In genomic region chr15:38354321-38354929, GRCh38 we compare ENCODE assay signal across 8 cellular contexts.
DNase-seq lines count a peak whose midpoint lies in the region; ATAC-seq and TF ChIP-seq lines count a peak whose summit lies in the region.

No MANE protein-coding gene starts in this region.

- H3K4me1 ChIP-seq in HCT116 (ENCODE audit: control insufficient read depth in 1 of 2, insufficient read depth in 2 of 2, low read length in 2 of 2), result no peaks in the 10 kb centered on the region

- H3K27ac Mint-ChIP-seq in activated CD8-positive, alpha-beta T cell treated with anti-CD3 and anti-CD28 coated beads, Interleukin-2, amount 10 ng/mL, durations not matched to agents 7 days and 5 days, result no peak overlapping the region
- H3K27ac Mint-ChIP-seq in endothelial cell (ENCODE audit: unreplicated experiment), result no peak overlapping the region
- H3K27ac Mint-ChIP-seq in stimulated activated effector memory CD8-positive, alpha-beta T cell treated with anti-CD3 and anti-CD28 coated beads, Interleukin-12 subunit alpha, Interleukin-12 subunit beta, amount 100 ng/mL, for 72 hours, result no peak overlapping the region

- no peaks in the 10 kb centered on the region for H3K36me3 Mint-ChIP-seq in activated CD8-positive, alpha-beta T cell treated with anti-CD3 and anti-CD28 coated beads, Interleukin-2, amount 10 ng/mL, durations not matched to agents 7 days and 5 days (ENCODE audit: low read depth)
- H3K36me3 Mint-ChIP-seq in endothelial cell (ENCODE audit: low read depth, unreplicated experiment), result peaks cover 9% of the 10 kb centered on the region
- H3K36me3 Mint-ChIP-seq in stimulated activated effector memory CD8-positive, alpha-beta T cell treated with anti-CD3 and anti-CD28 coated beads, Interleukin-12 subunit alpha, Interleukin-12 subunit beta, amount 100 ng/mL, for 72 hours, result no peaks in the 10 kb centered on the region

- POLR2A ChIA-PET in HCT116 (lab: Charles Lee), result no interaction called here
- POLR2A ChIA-PET in activated CD8-positive, alpha-beta T cell treated with anti-CD3 and anti-CD28 coated beads, Interleukin-2, amount 10 ng/mL, durations not matched to agents 7 days and 5 days (lab: Charles Lee), result no interaction called here

- no peaks in the 10 kb centered on the region for H3K9me3 Mint-ChIP-seq in activated CD8-positive, alpha-beta T cell treated with anti-CD3 and anti-CD28 coated beads, Interleukin-2, amount 10 ng/mL, durations not matched to agents 7 days and 5 days (ENCODE audit: insufficient read depth)
- no peaks in the 10 kb centered on the region for H3K9me3 Mint-ChIP-seq in endothelial cell (ENCODE audit: unreplicated experiment)
- no peaks in the 10 kb centered on the region for H3K9me3 Mint-ChIP-seq in stimulated activated effector memory CD8-positive, alpha-beta T cell treated with anti-CD3 and anti-CD28 coated beads, Interleukin-12 subunit alpha, Interleukin-12 subunit beta, amount 100 ng/mL, for 72 hours

- no peaks in the 10 kb centered on the region for H4K20me1 ChIP-seq in HCT116 (ENCODE audit: insufficient read depth)

- no peaks in the 10 kb centered on the region for H3K9me3 ChIP-seq in HCT116 (ENCODE audit: control insufficient read depth in 1 of 2, insufficient read depth in 1 of 2, low read depth in 1 of 2, low read length in 2 of 2)

- H3K9me2 ChIP-seq in HCT116 (ENCODE audit: insufficient read depth), result no peaks in the 10 kb centered on the region

- no peaks in the 10 kb centered on the region for H3K27me3 ChIP-seq in HCT116 (ENCODE audit: insufficient read depth, low read length)

- no peak for TF ChIP-seq POLR2A in HCT116 (IDR thresholded peaks at IDR 0.05; ENCODE audit: borderline replicate concordance, extremely low read depth, insufficient read depth, insufficient read length)

- BruUV-seq in HCT116 (replicated peaks; lab: Mats Ljungman, UMichigan), result no TSS peak

- peak; percentile 75 for TF ChIP-seq RAD21 in HCT116 (IDR thresholded peaks at IDR 0.05; ENCODE audit: low read depth)

- no peak overlapping the region for H3K9ac ChIP-seq in HCT116 (ENCODE audit: low read length)

- no peaks in the 10 kb centered on the region for H3K4me1 Mint-ChIP-seq in activated CD8-positive, alpha-beta T cell treated with anti-CD3 and anti-CD28 coated beads, Interleukin-2, amount 10 ng/mL, durations not matched to agents 7 days and 5 days (ENCODE audit: low read depth)
- peaks cover 5% of the 10 kb centered on the region for H3K4me1 Mint-ChIP-seq in endothelial cell (ENCODE audit: unreplicated experiment)
- no peaks in the 10 kb centered on the region for H3K4me1 Mint-ChIP-seq in stimulated activated effector memory CD8-positive, alpha-beta T cell treated with anti-CD3 and anti-CD28 coated beads, Interleukin-12 subunit alpha, Interleukin-12 subunit beta, amount 100 ng/mL, for 72 hours

- H3K79me2 ChIP-seq in HCT116 (ENCODE audit: insufficient read depth, low read length), result no peaks in the 10 kb centered on the region

- CTCF ChIA-PET in HCT116 (lab: Charles Lee), result no interaction called here
- CTCF ChIA-PET in activated CD8-positive, alpha-beta T cell treated with anti-CD3 and anti-CD28 coated beads, Interleukin-2, amount 10 ng/mL, durations not matched to agents 7 days and 5 days (lab: Charles Lee), result interaction anchor here (1.0 to 1.8 kb wide), 3 partner anchors 11 to 359 kb away, joined by 3 to 5 read pairs (median 5); no protein-coding TSS in a partner anchor

- RAD21 ChIA-PET in HCT116 (lab: Charles Lee; ENCODE audit: low non-redundant PET in 1 of 2, low total read pairs in 2 of 2, uncharacterized antibody in 2 of 2, unreplicated experiment in 2 of 2), result interaction anchor here in 1 of 2 experiments (0.6 kb wide), 1 partner anchor 349 kb away, joined by 6 read pairs; no protein-coding TSS in a partner anchor

- H3K4me2 ChIP-seq in HCT116 (ENCODE audit: low read length), result no peak overlapping the region

- no peak overlapping the region for H3K4me3 Mint-ChIP-seq in activated CD8-positive, alpha-beta T cell treated with anti-CD3 and anti-CD28 coated beads, Interleukin-2, amount 10 ng/mL, durations not matched to agents 7 days and 5 days
- H3K4me3 Mint-ChIP-seq in endothelial cell (ENCODE audit: unreplicated experiment), result no peak overlapping the region
- no peak overlapping the region for H3K4me3 Mint-ChIP-seq in stimulated activated effector memory CD8-positive, alpha-beta T cell treated with anti-CD3 and anti-CD28 coated beads, Interleukin-12 subunit alpha, Interleukin-12 subunit beta, amount 100 ng/mL, for 72 hours

- no peak overlapping the region for H3K4me3 ChIP-seq in HCT116 (replicated peaks in 1 of 2; ENCODE audit: low read depth in 1 of 2, low read length in 2 of 2)

- intact Hi-C loops in HCT116 (cut with micrococcal nuclease), result loop anchor here (1.0 to 10.0 kb wide), 3 partner anchors 330 to 360 kb away; no protein-coding TSS in a partner anchor

- H2AFZ ChIP-seq in HCT116 (ENCODE audit: low read depth, low read length, poor library complexity, severe bottlenecking), result no peak overlapping the region

- peaks cover 12 to 20% of the 10 kb centered on the region in 2 experiments; a peak in 2 of 4 replicates for H3K36me3 ChIP-seq in HCT116 (ENCODE audit: control insufficient read depth in 1 of 2, insufficient read depth in 2 of 2, low read length in 2 of 2)

- H3K27ac ChIP-seq in HCT116 (ENCODE audit: low read depth, low read length), result no peak overlapping the region

- TF ChIP-seq CTCF in HCT116 (IDR thresholded peaks at IDR 0.05 in 2 of 3, conservative IDR thresholded peaks at IDR 0.05 in 1 of 3; ENCODE audit: borderline replicate concordance in 1 of 3, insufficient read depth in 1 of 3, low read depth in 2 of 3, low read length in 2 of 3) (peak; percentile 41 to 87 (median 77); a peak in 5 of 6 replicates), endothelial cell (IDR thresholded peaks at IDR 0.05; ENCODE audit: unreplicated experiment) (peak; percentile 46)

- DNase-seq in COLO829 (ENCODE audit: low spot score) (peak; percentile 21), HCT116 (ENCODE audit: low read depth, low spot score) (peak; percentile 65), NCI-H526 (lab: John Stamatoyannopoulos, UW) (peak; percentile 50 to 72), endothelial cell (ENCODE audit: low spot score) (peak; percentile 67), mucosa of gallbladder (ENCODE audit: low spot score) (peak; percentile 63)
- peak; percentile 59 for DNase-seq in activated CD8-positive, alpha-beta T cell treated with anti-CD3 and anti-CD28 coated beads, Interleukin-2, amount 10 ng/mL, durations not matched to agents 7 days and 5 days
- DNase-seq in stimulated activated effector memory CD8-positive, alpha-beta T cell treated with anti-CD3 and anti-CD28 coated beads, Interleukin-12 subunit alpha, Interleukin-12 subunit beta, amount 100 ng/mL, for 72 hours (ENCODE audit: low spot score in 2 of 2), result peak; percentile 27 to 60

- peaks cover 6% of the 10 kb centered on the region for H3K27me3 Mint-ChIP-seq in activated CD8-positive, alpha-beta T cell treated with anti-CD3 and anti-CD28 coated beads, Interleukin-2, amount 10 ng/mL, durations not matched to agents 7 days and 5 days (ENCODE audit: low read depth)
- H3K27me3 Mint-ChIP-seq in endothelial cell (ENCODE audit: unreplicated experiment), result no peaks in the 10 kb centered on the region

- ATAC-seq in HCT116 (peak; percentile 78), GM18907 (IDR thresholded peaks at IDR 0.05; ENCODE audit: unreplicated experiment) (no peak)
- ATAC-seq in activated CD8-positive, alpha-beta T cell treated with anti-CD3 and anti-CD28 coated beads, Interleukin-2, amount 10 ng/mL, durations not matched to agents 7 days and 5 days, result no peak
- ATAC-seq in stimulated activated effector memory CD8-positive, alpha-beta T cell treated with anti-CD3 and anti-CD28 coated beads, Interleukin-12 subunit alpha, Interleukin-12 subunit beta, amount 100 ng/mL, for 72 hours, result peak; percentile 55

TF ChIP-seq in HCT116, 20 proteins besides CTCF, POLR2A, EP300 and RAD21 (continues in another document):
- TF ChIP-seq SRF (IDR thresholded peaks at IDR 0.05; ENCODE audit: low read depth), result no peak
- no peak for TF ChIP-seq POLR2AphosphoS5 (IDR thresholded peaks at IDR 0.05; ENCODE audit: low read depth, low read length)
- no peak for TF ChIP-seq EZH2 (IDR thresholded peaks at IDR 0.05)
- TF ChIP-seq, protein P1, sequence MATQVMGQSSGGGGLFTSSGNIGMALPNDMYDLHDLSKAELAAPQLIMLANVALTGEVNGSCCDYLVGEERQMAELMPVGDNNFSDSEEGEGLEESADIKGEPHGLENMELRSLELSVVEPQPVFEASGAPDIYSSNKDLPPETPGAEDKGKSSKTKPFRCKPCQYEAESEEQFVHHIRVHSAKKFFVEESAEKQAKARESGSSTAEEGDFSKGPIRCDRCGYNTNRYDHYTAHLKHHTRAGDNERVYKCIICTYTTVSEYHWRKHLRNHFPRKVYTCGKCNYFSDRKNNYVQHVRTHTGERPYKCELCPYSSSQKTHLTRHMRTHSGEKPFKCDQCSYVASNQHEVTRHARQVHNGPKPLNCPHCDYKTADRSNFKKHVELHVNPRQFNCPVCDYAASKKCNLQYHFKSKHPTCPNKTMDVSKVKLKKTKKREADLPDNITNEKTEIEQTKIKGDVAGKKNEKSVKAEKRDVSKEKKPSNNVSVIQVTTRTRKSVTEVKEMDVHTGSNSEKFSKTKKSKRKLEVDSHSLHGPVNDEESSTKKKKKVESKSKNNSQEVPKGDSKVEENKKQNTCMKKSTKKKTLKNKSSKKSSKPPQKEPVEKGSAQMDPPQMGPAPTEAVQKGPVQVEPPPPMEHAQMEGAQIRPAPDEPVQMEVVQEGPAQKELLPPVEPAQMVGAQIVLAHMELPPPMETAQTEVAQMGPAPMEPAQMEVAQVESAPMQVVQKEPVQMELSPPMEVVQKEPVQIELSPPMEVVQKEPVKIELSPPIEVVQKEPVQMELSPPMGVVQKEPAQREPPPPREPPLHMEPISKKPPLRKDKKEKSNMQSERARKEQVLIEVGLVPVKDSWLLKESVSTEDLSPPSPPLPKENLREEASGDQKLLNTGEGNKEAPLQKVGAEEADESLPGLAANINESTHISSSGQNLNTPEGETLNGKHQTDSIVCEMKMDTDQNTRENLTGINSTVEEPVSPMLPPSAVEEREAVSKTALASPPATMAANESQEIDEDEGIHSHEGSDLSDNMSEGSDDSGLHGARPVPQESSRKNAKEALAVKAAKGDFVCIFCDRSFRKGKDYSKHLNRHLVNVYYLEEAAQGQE (IDR thresholded peaks at IDR 0.05; ENCODE audit: low read depth), result no peak
- no peak for TF ChIP-seq FOSL1 (IDR thresholded peaks at IDR 0.05; ENCODE audit: low read depth)
- no peak for TF ChIP-seq SIN3A (IDR thresholded peaks at IDR 0.05; ENCODE audit: low read depth)
- TF ChIP-seq CEBPB (IDR thresholded peaks at IDR 0.05; ENCODE audit: low read depth), result no peak
- TF ChIP-seq CBX3 (IDR thresholded peaks at IDR 0.05; ENCODE audit: low read depth), result no peak
- no peak for TF ChIP-seq YY1 (IDR thresholded peaks at IDR 0.05; ENCODE audit: extremely low read depth, insufficient replicate concordance, low read depth, low read length)
- TF ChIP-seq ZNF274 (IDR thresholded peaks at IDR 0.05; ENCODE audit: low read depth, low read length), result no peak
- TF ChIP-seq MAX (IDR thresholded peaks at IDR 0.05), result no peak

Comparison
In these comparisons a context has a peak if more than half of its experiments do, and no peak if none do; other contexts are left out.
1. ATAC-seq: peak in HCT116 (single experiment) and stimulated activated effector memory CD8-positive, alpha-beta T cell treated with anti-CD3 and anti-CD28 coated beads, Interleukin-12 subunit alpha, Interleukin-12 subunit beta, amount 100 ng/mL, for 72 hours (single experiment); none in activated CD8-positive, alpha-beta T cell treated with anti-CD3 and anti-CD28 coated beads, Interleukin-2, amount 10 ng/mL, durations not matched to agents 7 days and 5 days (single experiment) and GM18907 (single experiment).
2. Peak in every context shown above with its lines, with median percentiles within 50 percentile points of each other: DNase-seq.